In genomic region chr14:69605761-69606160, GRCh38 we compare ENCODE assay signal across 1 cellular context.
TF ChIP-seq lines count a peak whose summit lies in the region.

No MANE protein-coding gene starts in this region.

TF ChIP-seq in IMR-90, 13 proteins besides CTCF, POLR2A, EP300 and RAD21 (continued from another document):
- no peak for TF ChIP-seq USF2 (IDR thresholded peaks at IDR 0.05; ENCODE audit: low read depth, low read length)
- TF ChIP-seq RCOR1 (IDR thresholded peaks at IDR 0.05; ENCODE audit: insufficient replicate concordance, low read length) = no peak
- no peak for TF ChIP-seq ELK1 (IDR thresholded peaks at IDR 0.05; ENCODE audit: borderline replicate concordance, low read depth, low read length)
- TF ChIP-seq MAFK (IDR thresholded peaks at IDR 0.05; ENCODE audit: low read depth, low read length) = no peak
- TF ChIP-seq FOS (IDR thresholded peaks at IDR 0.05; ENCODE audit: low read depth, low read length) = no peak
